8 cellular contexts compared by ENCODE assay signal in the genomic region with DNA sequence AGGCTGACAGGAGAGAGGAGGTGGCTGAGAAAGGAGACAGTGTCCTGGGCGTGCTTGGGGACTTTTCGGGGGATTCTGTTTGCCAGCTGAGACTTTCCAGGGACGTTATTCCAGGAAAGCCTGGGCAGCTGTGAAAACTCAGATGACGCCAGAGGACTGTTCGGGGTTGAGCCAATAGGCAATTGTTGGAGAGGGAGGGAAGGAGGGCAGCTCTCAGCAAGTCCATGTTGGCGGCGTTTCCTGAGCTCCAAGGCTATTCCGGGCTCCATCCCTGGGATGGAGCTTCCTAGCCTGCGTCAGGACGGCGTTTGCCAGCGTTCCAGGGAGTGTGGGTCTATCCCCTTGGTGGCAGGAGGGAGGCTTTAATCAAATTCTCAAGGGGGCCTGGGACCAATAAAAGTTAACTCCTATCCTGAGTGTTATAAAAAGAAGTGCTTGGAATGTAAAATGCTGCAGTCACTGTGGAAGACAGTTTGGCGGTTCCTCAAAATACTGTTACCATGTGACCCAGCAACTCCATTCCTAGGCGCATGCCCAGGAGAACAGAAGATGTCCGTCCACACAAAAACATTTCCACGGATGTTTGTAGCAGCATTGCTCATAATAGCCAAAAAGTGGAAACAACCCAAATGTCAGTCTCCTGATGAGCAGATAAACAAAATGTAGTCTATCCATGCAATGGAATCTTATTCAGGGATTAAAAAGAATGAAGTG. TPM values are rescaled to one million over a fixed set of nuclear protein-coding genes. Genes with fewer than 3 reads are reported as not detected.
DNase-seq lines count a peak whose midpoint lies in the region; ATAC-seq and TF ChIP-seq lines count a peak whose summit lies in the region.

No MANE protein-coding gene starts in this region.

- H3K36me3 ChIP-seq in liver (ENCODE audit: control insufficient read depth in 4 of 4, insufficient read depth in 3 of 4, low read depth in 1 of 4, low read length in 3 of 4) (no peaks in the 10 kb centered on the region), suprapubic skin (no peaks in the 10 kb centered on the region)
- H3K36me3 ChIP-seq in CD4-positive, alpha-beta memory T cell (ENCODE audit: insufficient read depth, low read length) = no peaks in the 10 kb centered on the region

- H3K4me1 ChIP-seq in liver (ENCODE audit: control insufficient read depth in 4 of 4, insufficient read depth in 4 of 4, low read length in 3 of 4) = peaks cover 3 to 19% (median 15%) of the 10 kb centered on the region in 4 donors
- H3K4me1 ChIP-seq in suprapubic skin = peaks cover 22% of the 10 kb centered on the region
- peaks cover 12% of the 10 kb centered on the region for H3K4me1 ChIP-seq in CD4-positive, alpha-beta memory T cell (ENCODE audit: insufficient read depth, low read length)

- peak; percentile 16 for ATAC-seq in GM18505 (IDR thresholded peaks at IDR 0.05; ENCODE audit: unreplicated experiment)
- no peak for ATAC-seq in HG03442 (IDR thresholded peaks at IDR 0.05; ENCODE audit: unreplicated experiment)

- peak; percentile 43 for TF ChIP-seq POLR2A in GM18505 (IDR thresholded peaks at IDR 0.05; ENCODE audit: borderline replicate concordance, extremely low read depth, insufficient read depth, insufficient read length)
- TF ChIP-seq POLR2A in suprapubic skin (IDR thresholded peaks at IDR 0.05) = peak in 1 of 2 donors; percentile 33

- H3K27ac ChIP-seq in liver (ENCODE audit: low read depth in 1 of 2, low read length in 2 of 2) = peak overlapping the region; percentile 58 to 81
- peak overlapping the region; percentile 77 for H3K27ac ChIP-seq in suprapubic skin
- no peak overlapping the region for H3K27ac ChIP-seq in CD4-positive, alpha-beta memory T cell (ENCODE audit: low read depth, low read length)

- no peak overlapping the region for H3K4me3 ChIP-seq in liver (ENCODE audit: low read depth in 1 of 3, low read length in 3 of 3)
- peak overlapping the region; percentile 25 for H3K4me3 ChIP-seq in suprapubic skin
- no peak overlapping the region for H3K4me3 ChIP-seq in CD4-positive, alpha-beta memory T cell (ENCODE audit: low read length in 2 of 2)

- H3K4me3 Mint-ChIP-seq in MCF 10A (ENCODE audit: unreplicated experiment) = peak overlapping the region; percentile 4
- H3K4me3 Mint-ChIP-seq in CD4-positive, alpha-beta memory T cell = peak overlapping the region in 2 of 8 donors; percentile 7 to 30

- no peaks in the 10 kb centered on the region for H3K36me3 Mint-ChIP-seq in MCF 10A (ENCODE audit: insufficient read depth, unreplicated experiment)
- H3K36me3 Mint-ChIP-seq in CD4-positive, alpha-beta memory T cell = no peaks in the 10 kb centered on the region

- DNase-seq in MV-4-11 (lab: John Stamatoyannopoulos, UW) = peak; percentile 80
- no peak for DNase-seq in MCF 10A (ENCODE audit: unreplicated experiment)
- DNase-seq in suprapubic skin (ENCODE audit: low spot score in 2 of 2) = peak; percentile 87 to 89
- DNase-seq in CD4-positive, alpha-beta memory T cell = no peak
- DNase-seq in stimulated activated naive CD4-positive, alpha-beta T cell treated with Interleukin-2 at 50 U/mL for 16 hours (lab: John Stamatoyannopoulos, UW) = no peak

- peak overlapping the region; percentile 1 for H3K27ac Mint-ChIP-seq in MCF 10A (ENCODE audit: low read depth, unreplicated experiment)
- peak overlapping the region in 2 of 7 donors; percentile 4 to 52 for H3K27ac Mint-ChIP-seq in CD4-positive, alpha-beta memory T cell

- POLR2A ChIA-PET in MCF 10A (lab: Yijun Ruan, JAX) = no interaction called here
- POLR2A ChIA-PET in CD4-positive, alpha-beta memory T cell (lab: Charles Lee; ENCODE audit: partially characterized antibody) = interaction anchor here (1.4 to 1.7 kb wide), 2 partner anchors 133 to 200 kb away, joined by 4 to 6 read pairs; a partner anchor contains a TSS

- H3K9ac ChIP-seq in liver (ENCODE audit: low read depth in 1 of 2, low read length in 2 of 2) = peak overlapping the region in 1 of 2 donors; percentile 5

- TF ChIP-seq CTCF in MCF 10A (IDR thresholded peaks at IDR 0.05; ENCODE audit: unreplicated experiment) = no peak
- TF ChIP-seq CTCF in liver (IDR thresholded peaks at IDR 0.05; ENCODE audit: low read depth, low read length, missing input control) = no peak
- no peak for TF ChIP-seq CTCF in suprapubic skin (IDR thresholded peaks at IDR 0.05)

- H3K27me3 ChIP-seq in liver (ENCODE audit: control insufficient read depth in 4 of 4, insufficient read depth in 4 of 4, low read length in 3 of 4) (no peaks in the 10 kb centered on the region), suprapubic skin (no peaks in the 10 kb centered on the region)
- H3K27me3 ChIP-seq in CD4-positive, alpha-beta memory T cell (ENCODE audit: insufficient read depth, low read length) = no peaks in the 10 kb centered on the region

- H3K9me3 ChIP-seq in liver (ENCODE audit: control insufficient read depth in 4 of 4, low read length in 3 of 4) (no peaks in the 10 kb centered on the region), suprapubic skin (no peaks in the 10 kb centered on the region)
- H3K9me3 ChIP-seq in CD4-positive, alpha-beta memory T cell (ENCODE audit: control insufficient read depth in 1 of 2, low read length in 2 of 2) = no peaks in the 10 kb centered on the region

- TF ChIP-seq EP300 in suprapubic skin (IDR thresholded peaks at IDR 0.05) = peak; percentile 36

- WGBS in liver = 62% methylated on average over 16 of the region's 16 CpGs
- 22% methylated on average over 16 of the region's 16 CpGs for WGBS in suprapubic skin

- BruUV-seq in MCF 10A (replicated peaks; lab: Mats Ljungman, UMichigan) = no TSS peak

- peaks cover 19% of the 10 kb centered on the region for H3K4me1 Mint-ChIP-seq in MCF 10A (ENCODE audit: insufficient read depth, unreplicated experiment)
- H3K4me1 Mint-ChIP-seq in CD4-positive, alpha-beta memory T cell = peaks cover 10 to 19% (median 14%) of the 10 kb centered on the region in 4 donors

- intact Hi-C loops in MCF 10A (cut with micrococcal nuclease) = loop anchor here (10.0 kb wide), 1 partner anchor 394 kb away; no protein-coding TSS in a partner anchor
- intact Hi-C loops in CD4-positive, alpha-beta memory T cell (cut with micrococcal nuclease) = no loop called here

- no peak for TF ChIP-seq RAD21 in liver (IDR thresholded peaks at IDR 0.05)

- H3K27me3 Mint-ChIP-seq in MCF 10A (ENCODE audit: insufficient read depth, unreplicated experiment) = peaks cover 14% of the 10 kb centered on the region
- H3K27me3 Mint-ChIP-seq in CD4-positive, alpha-beta memory T cell = peaks cover 0 to 5% of the 10 kb centered on the region in 2 donors

- CTCF ChIA-PET in MCF 10A (lab: Yijun Ruan, JAX) = interaction anchor here (0.6 to 1.5 kb wide), 3 partner anchors 153 to 1073 kb away, joined by 3 to 6 read pairs (median 6); a partner anchor contains a TSS
- CTCF ChIA-PET in CD4-positive, alpha-beta memory T cell (lab: Charles Lee; ENCODE audit: partially characterized antibody) = interaction anchor here (0.7 to 0.8 kb wide), 2 partner anchors 198 to 279 kb away, joined by 3 to 4 read pairs; no protein-coding TSS in a partner anchor

- H3K9me3 Mint-ChIP-seq in MCF 10A (ENCODE audit: unreplicated experiment) = no peaks in the 10 kb centered on the region
- H3K9me3 Mint-ChIP-seq in CD4-positive, alpha-beta memory T cell = no peaks in the 10 kb centered on the region

TF ChIP-seq in liver, 16 proteins besides CTCF, POLR2A, EP300 and RAD21 (continues in another document):
- TF ChIP-seq, protein P1, sequence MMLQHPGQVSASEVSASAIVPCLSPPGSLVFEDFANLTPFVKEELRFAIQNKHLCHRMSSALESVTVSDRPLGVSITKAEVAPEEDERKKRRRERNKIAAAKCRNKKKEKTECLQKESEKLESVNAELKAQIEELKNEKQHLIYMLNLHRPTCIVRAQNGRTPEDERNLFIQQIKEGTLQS (IDR thresholded peaks at IDR 0.05) = no peak
- no peak for TF ChIP-seq JUND (IDR thresholded peaks at IDR 0.05)
- no peak for TF ChIP-seq FOXA1 (IDR thresholded peaks at IDR 0.05)
- TF ChIP-seq HNF4A (conservative IDR thresholded peaks at IDR 0.05) = no peak
- TF ChIP-seq YY1 (IDR thresholded peaks at IDR 0.05) = peak; percentile 67
- TF ChIP-seq, protein P2, sequence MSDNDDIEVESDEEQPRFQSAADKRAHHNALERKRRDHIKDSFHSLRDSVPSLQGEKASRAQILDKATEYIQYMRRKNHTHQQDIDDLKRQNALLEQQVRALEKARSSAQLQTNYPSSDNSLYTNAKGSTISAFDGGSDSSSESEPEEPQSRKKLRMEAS (IDR thresholded peaks at IDR 0.05) = no peak
- no peak for TF ChIP-seq RXRA (IDR thresholded peaks at IDR 0.05)
- TF ChIP-seq SP1 (IDR thresholded peaks at IDR 0.05) = no peak
- TF ChIP-seq GABPA (IDR thresholded peaks at IDR 0.05 in 1 of 2, conservative IDR thresholded peaks at IDR 0.05 in 1 of 2) = no peak
- TF ChIP-seq, protein P3, sequence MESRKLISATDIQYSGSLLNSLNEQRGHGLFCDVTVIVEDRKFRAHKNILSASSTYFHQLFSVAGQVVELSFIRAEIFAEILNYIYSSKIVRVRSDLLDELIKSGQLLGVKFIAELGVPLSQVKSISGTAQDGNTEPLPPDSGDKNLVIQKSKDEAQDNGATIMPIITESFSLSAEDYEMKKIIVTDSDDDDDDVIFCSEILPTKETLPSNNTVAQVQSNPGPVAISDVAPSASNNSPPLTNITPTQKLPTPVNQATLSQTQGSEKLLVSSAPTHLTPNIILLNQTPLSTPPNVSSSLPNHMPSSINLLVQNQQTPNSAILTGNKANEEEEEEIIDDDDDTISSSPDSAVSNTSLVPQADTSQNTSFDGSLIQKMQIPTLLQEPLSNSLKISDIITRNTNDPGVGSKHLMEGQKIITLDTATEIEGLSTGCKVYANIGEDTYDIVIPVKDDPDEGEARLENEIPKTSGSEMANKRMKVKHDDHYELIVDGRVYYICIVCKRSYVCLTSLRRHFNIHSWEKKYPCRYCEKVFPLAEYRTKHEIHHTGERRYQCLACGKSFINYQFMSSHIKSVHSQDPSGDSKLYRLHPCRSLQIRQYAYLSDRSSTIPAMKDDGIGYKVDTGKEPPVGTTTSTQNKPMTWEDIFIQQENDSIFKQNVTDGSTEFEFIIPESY (IDR thresholded peaks at IDR 0.05) = no peak
- TF ChIP-seq FOXA2 (IDR thresholded peaks at IDR 0.05) = no peak

RNA-seq across cellular contexts. Expression of a gene that starts 15.2 kb away (rescaled TPM):
- total RNA-seq in MCF 10A (2022) = 11.1 and 12.8 TPM in 2 replicates
- 10 to 100 TPM; 18.1 to 29.1 TPM for total RNA-seq in liver
- polyA plus RNA-seq in liver = 10 to 100 TPM; 27.2 to 47.4 TPM
- total RNA-seq in suprapubic skin = 10 to 100 TPM; 18.3 to 72.3 (median 39.6) TPM
- 10 to 100 TPM; 18.2 to 20.5 TPM for total RNA-seq in CD4-positive, alpha-beta memory T cell
- 1 to 10 TPM; 7.9 to 9.2 TPM for polyA plus RNA-seq in CD4-positive, alpha-beta memory T cell

Comparison
In these comparisons a context has a peak if more than half of its experiments do, and no peak if none do; other contexts are left out.
1. DNase-seq: peak in MV-4-11 (single experiment) and suprapubic skin (2 of 2); none in MCF 10A (single experiment), CD4-positive, alpha-beta memory T cell (0 of 5) and stimulated activated naive CD4-positive, alpha-beta T cell treated with Interleukin-2 at 50 U/mL for 16 hours (single experiment).